14 cellular contexts compared by ENCODE assay signal in genomic region chr15:50119063-50119700, GRCh38. TPM values are rescaled to one million over a fixed set of nuclear protein-coding genes. Genes with fewer than 3 reads are reported as not detected.
DNase-seq lines count a peak whose midpoint lies in the region; ATAC-seq and TF ChIP-seq lines count a peak whose summit lies in the region.
"Had no signal": no experiment of that assay in that cellular context is flagged by ENCODE, and none has a peak within 500 bp of the region (broad histone marks: within the 10 kb centered on the region; RNA-seq: fewer than 3 reads in every experiment).

A gene with protein sequence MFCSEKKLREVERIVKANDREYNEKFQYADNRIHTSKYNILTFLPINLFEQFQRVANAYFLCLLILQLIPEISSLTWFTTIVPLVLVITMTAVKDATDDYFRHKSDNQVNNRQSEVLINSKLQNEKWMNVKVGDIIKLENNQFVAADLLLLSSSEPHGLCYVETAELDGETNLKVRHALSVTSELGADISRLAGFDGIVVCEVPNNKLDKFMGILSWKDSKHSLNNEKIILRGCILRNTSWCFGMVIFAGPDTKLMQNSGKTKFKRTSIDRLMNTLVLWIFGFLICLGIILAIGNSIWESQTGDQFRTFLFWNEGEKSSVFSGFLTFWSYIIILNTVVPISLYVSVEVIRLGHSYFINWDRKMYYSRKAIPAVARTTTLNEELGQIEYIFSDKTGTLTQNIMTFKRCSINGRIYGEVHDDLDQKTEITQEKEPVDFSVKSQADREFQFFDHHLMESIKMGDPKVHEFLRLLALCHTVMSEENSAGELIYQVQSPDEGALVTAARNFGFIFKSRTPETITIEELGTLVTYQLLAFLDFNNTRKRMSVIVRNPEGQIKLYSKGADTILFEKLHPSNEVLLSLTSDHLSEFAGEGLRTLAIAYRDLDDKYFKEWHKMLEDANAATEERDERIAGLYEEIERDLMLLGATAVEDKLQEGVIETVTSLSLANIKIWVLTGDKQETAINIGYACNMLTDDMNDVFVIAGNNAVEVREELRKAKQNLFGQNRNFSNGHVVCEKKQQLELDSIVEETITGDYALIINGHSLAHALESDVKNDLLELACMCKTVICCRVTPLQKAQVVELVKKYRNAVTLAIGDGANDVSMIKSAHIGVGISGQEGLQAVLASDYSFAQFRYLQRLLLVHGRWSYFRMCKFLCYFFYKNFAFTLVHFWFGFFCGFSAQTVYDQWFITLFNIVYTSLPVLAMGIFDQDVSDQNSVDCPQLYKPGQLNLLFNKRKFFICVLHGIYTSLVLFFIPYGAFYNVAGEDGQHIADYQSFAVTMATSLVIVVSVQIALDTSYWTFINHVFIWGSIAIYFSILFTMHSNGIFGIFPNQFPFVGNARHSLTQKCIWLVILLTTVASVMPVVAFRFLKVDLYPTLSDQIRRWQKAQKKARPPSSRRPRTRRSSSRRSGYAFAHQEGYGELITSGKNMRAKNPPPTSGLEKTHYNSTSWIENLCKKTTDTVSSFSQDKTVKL (minus strand): TSS chr15:50119233. CDS start chr15:50106966, 12,267 bp downstream.

- H3K4me3 ChIP-seq in BLaER1 treated with 17β-estradiol and CSF1 and Interleukin-3, amounts not matched to agents 10 nM and 100 nM = peak within 1 kb of the TSS in 3 of 10 experiments; percentile 10 to 44 (median 14); a peak in 6 of 20 replicates
- H3K4me3 ChIP-seq: cardiac muscle cell, Peyer's patch had no signal

- peak within 1 kb of the TSS; percentile 89 for H3K4me3 Mint-ChIP-seq in activated CD8-positive, alpha-beta T cell treated with anti-CD3 and anti-CD28 coated beads, Interleukin-2, amount 10 ng/mL, durations not matched to agents 7 days and 5 days
- peak within 1 kb of the TSS; percentile 94 for H3K4me3 Mint-ChIP-seq in natural killer cell
- H3K4me3 Mint-ChIP-seq: CD4-positive, alpha-beta memory T cell had no signal

- H3K27me3 ChIP-seq in BLaER1 treated with 17β-estradiol and CSF1 and Interleukin-3, amounts not matched to agents 10 nM and 100 nM = no peaks in the 10 kb centered on the region
- H3K27me3 ChIP-seq: cardiac muscle cell, Peyer's patch had no signal

- peaks cover 11% of the 10 kb centered on the region for H3K9me3 Mint-ChIP-seq in activated CD8-positive, alpha-beta T cell treated with anti-CD3 and anti-CD28 coated beads, Interleukin-2, amount 10 ng/mL, durations not matched to agents 7 days and 5 days (ENCODE audit: insufficient read depth)
- H3K9me3 Mint-ChIP-seq in natural killer cell = peaks cover 5 to 7% of the 10 kb centered on the region in 2 donors

- peak within 1 kb of the TSS; percentile 91 for H3K27ac Mint-ChIP-seq in activated CD8-positive, alpha-beta T cell treated with anti-CD3 and anti-CD28 coated beads, Interleukin-2, amount 10 ng/mL, durations not matched to agents 7 days and 5 days
- H3K27ac Mint-ChIP-seq in natural killer cell = peak within 1 kb of the TSS; percentile 88 to 96
- H3K27ac Mint-ChIP-seq: progenitor cell of endocrine pancreas had no signal

- DNase-seq in LHCN-M2 (ENCODE audit: low read depth) = peak; percentile 18
- DNase-seq in activated CD8-positive, alpha-beta T cell treated with anti-CD3 and anti-CD28 coated beads, Interleukin-2, amount 10 ng/mL, durations not matched to agents 7 days and 5 days = peak; percentile 63
- DNase-seq in natural killer cell = no peak
- DNase-seq in NCI-H1092 treated with DMSO at 0.1 percent for 48 hours (lab: John Stamatoyannopoulos, UW) = no peak
- no peak for DNase-seq in hepatic stellate cell (ENCODE audit: low spot score)
- no peak for DNase-seq in Right ventricle myocardium inferior (ENCODE audit: missing footprints)
- DNase-seq: CD4-positive, alpha-beta memory T cell; left cardiac atrium; NCI-H1694 treated with DMSO at 0.1 percent for 48 hours; Peyer's patch had no signal

- no peaks in the 10 kb centered on the region for H4K20me1 ChIP-seq in BLaER1 treated with 17β-estradiol and CSF1 and Interleukin-3, amounts not matched to agents 10 nM and 100 nM

- no peak for TF ChIP-seq CTCF in natural killer cell (IDR thresholded peaks at IDR 0.05)

- peak within 1 kb of the TSS in 3 of 11 experiments; percentile 8 to 56 (median 9); a peak in 4 of 22 replicates for H3K9ac ChIP-seq in BLaER1 treated with 17β-estradiol and CSF1 and Interleukin-3, amounts not matched to agents 10 nM and 100 nM

- POLR2A ChIA-PET in activated CD8-positive, alpha-beta T cell treated with anti-CD3 and anti-CD28 coated beads, Interleukin-2, amount 10 ng/mL, durations not matched to agents 7 days and 5 days (lab: Charles Lee) = interaction anchor here (0.5 to 2.5 kb wide), 11 partner anchors 9 to 500 kb away, joined by 3 to 23 read pairs (median 4); partner anchors contain the start of gene SLC27A2

- peak; percentile 81 for ATAC-seq in activated CD8-positive, alpha-beta T cell treated with anti-CD3 and anti-CD28 coated beads, Interleukin-2, amount 10 ng/mL, durations not matched to agents 7 days and 5 days
- ATAC-seq in natural killer cell = peak; percentile 63 to 72 (median 69)
- ATAC-seq in GM19351 (IDR thresholded peaks at IDR 0.05; ENCODE audit: unreplicated experiment) = no peak
- no peak for ATAC-seq in Right ventricle myocardium inferior
- ATAC-seq: left cardiac atrium had no signal

- CTCF ChIA-PET in activated CD8-positive, alpha-beta T cell treated with anti-CD3 and anti-CD28 coated beads, Interleukin-2, amount 10 ng/mL, durations not matched to agents 7 days and 5 days (lab: Charles Lee) = interaction anchor here (1.2 to 4.5 kb wide), 5 partner anchors 9 to 883 kb away, joined by 3 to 26 read pairs (median 14); no protein-coding TSS in a partner anchor

- peak within 1 kb of the TSS in 3 of 11 experiments; percentile 13 to 53 (median 16); a peak in 4 of 22 replicates for H3K27ac ChIP-seq in BLaER1 treated with 17β-estradiol and CSF1 and Interleukin-3, amounts not matched to agents 10 nM and 100 nM
- H3K27ac ChIP-seq: cardiac muscle cell had no signal

- peaks cover 55% of the 10 kb centered on the region for H3K4me1 Mint-ChIP-seq in activated CD8-positive, alpha-beta T cell treated with anti-CD3 and anti-CD28 coated beads, Interleukin-2, amount 10 ng/mL, durations not matched to agents 7 days and 5 days (ENCODE audit: low read depth)
- peaks cover 52 to 56% of the 10 kb centered on the region in 2 donors for H3K4me1 Mint-ChIP-seq in natural killer cell

- no peaks in the 10 kb centered on the region for H3K36me3 ChIP-seq in BLaER1 treated with 17β-estradiol and CSF1 and Interleukin-3, amounts not matched to agents 10 nM and 100 nM
- H3K36me3 ChIP-seq: cardiac muscle cell, Peyer's patch had no signal

- no peaks in the 10 kb centered on the region for H3K27me3 Mint-ChIP-seq in activated CD8-positive, alpha-beta T cell treated with anti-CD3 and anti-CD28 coated beads, Interleukin-2, amount 10 ng/mL, durations not matched to agents 7 days and 5 days (ENCODE audit: low read depth)
- no peaks in the 10 kb centered on the region for H3K27me3 Mint-ChIP-seq in natural killer cell (ENCODE audit: low read depth in 2 of 2)
- H3K27me3 Mint-ChIP-seq: progenitor cell of endocrine pancreas had no signal

- H3K4me1 ChIP-seq in BLaER1 treated with 17β-estradiol and CSF1 and Interleukin-3, amounts not matched to agents 10 nM and 100 nM = peaks cover 7 to 60% (median 31%) of the 10 kb centered on the region in 10 experiments; a peak in 19 of 20 replicates
- H3K4me1 ChIP-seq: Peyer's patch had no signal

- H3K36me3 Mint-ChIP-seq in activated CD8-positive, alpha-beta T cell treated with anti-CD3 and anti-CD28 coated beads, Interleukin-2, amount 10 ng/mL, durations not matched to agents 7 days and 5 days (ENCODE audit: low read depth) = peaks cover 52% of the 10 kb centered on the region
- peaks cover 8% of the 10 kb centered on the region for H3K36me3 Mint-ChIP-seq in natural killer cell
- H3K36me3 Mint-ChIP-seq: CD4-positive, alpha-beta memory T cell had no signal

- H3K4me2 ChIP-seq in BLaER1 treated with 17β-estradiol and CSF1 and Interleukin-3, amounts not matched to agents 10 nM and 100 nM = peak within 1 kb of the TSS; percentile 14 to 84 (median 53); a peak in 19 of 22 replicates

- peaks cover 0 to 15% (median 7%) of the 10 kb centered on the region in 11 experiments; a peak in 10 of 22 replicates for H3K9me3 ChIP-seq in BLaER1 treated with 17β-estradiol and CSF1 and Interleukin-3, amounts not matched to agents 10 nM and 100 nM (replicated peaks in 1 of 11)

- intact Hi-C loops in natural killer cell (cut with micrococcal nuclease) (no loop called here), Right ventricle myocardium inferior (cut with DNase I) (no loop called here)

RNA-seq across cellular contexts. Expression of the gene that starts here (rescaled TPM):
- 1.0 and 4.6 TPM in 2 replicates for total RNA-seq in LHCN-M2 (2014; rRNA removed)
- 0.32 TPM for polyA plus RNA-seq in LHCN-M2 (2012)
- total RNA-seq in activated CD8-positive, alpha-beta T cell treated with anti-CD3 and anti-CD28 coated beads, Interleukin-2, amount 10 ng/mL, durations not matched to agents 7 days and 5 days = 10 to 100 TPM; 35.9 to 39.2 TPM
- total RNA-seq in natural killer cell = 10 to 100 TPM; 55.6 to 89.5 (median 75.1) TPM
- total RNA-seq in Right ventricle myocardium inferior = 6.1 TPM

Comparison
In these comparisons a context has a peak if more than half of its experiments do, and no peak if none do; other contexts are left out.
1. DNase-seq: peak in LHCN-M2 (single experiment) and activated CD8-positive, alpha-beta T cell treated with anti-CD3 and anti-CD28 coated beads, Interleukin-2, amount 10 ng/mL, durations not matched to agents 7 days and 5 days (single experiment); none in natural killer cell (single experiment), NCI-H1092 treated with DMSO at 0.1 percent for 48 hours (single experiment), hepatic stellate cell (single experiment) and Right ventricle myocardium inferior (single experiment).
2. ATAC-seq: peak in activated CD8-positive, alpha-beta T cell treated with anti-CD3 and anti-CD28 coated beads, Interleukin-2, amount 10 ng/mL, durations not matched to agents 7 days and 5 days (single experiment) and natural killer cell (3 of 3); none in GM19351 (single experiment) and Right ventricle myocardium inferior (single experiment).